1 cellular context compared by ENCODE assay signal in genomic region chr12:47881826-47882427, GRCh38.
TF ChIP-seq lines count a peak whose summit lies in the region.

No MANE protein-coding gene starts in this region.

TF ChIP-seq in IMR-90, 13 proteins besides CTCF, POLR2A, EP300 and RAD21 (continued from another document):
- TF ChIP-seq ELK1 (IDR thresholded peaks at IDR 0.05; ENCODE audit: borderline replicate concordance, low read depth, low read length) (no peak), CEBPB (IDR thresholded peaks at IDR 0.05; ENCODE audit: low read depth, low read length) (peak; percentile 98), BHLHE40 (IDR thresholded peaks at IDR 0.05; ENCODE audit: low read depth, low read length) (peak; percentile 60), RFX5 (IDR thresholded peaks at IDR 0.05; ENCODE audit: low read depth, low read length) (no peak), MAZ (IDR thresholded peaks at IDR 0.05; ENCODE audit: borderline replicate concordance, low read depth, low read length) (no peak), NFE2L2 (IDR thresholded peaks at IDR 0.05; ENCODE audit: low read depth, low read length) (peak; percentile 52; the same call in 1 of the 2 replicates), SMC3 (IDR thresholded peaks at IDR 0.05; ENCODE audit: low read depth, low read length) (no peak), RCOR1 (IDR thresholded peaks at IDR 0.05; ENCODE audit: insufficient replicate concordance, low read length) (peak; percentile 90)
